Comparison of ENCODE assay signal across 23 cellular contexts in the genomic region with DNA sequence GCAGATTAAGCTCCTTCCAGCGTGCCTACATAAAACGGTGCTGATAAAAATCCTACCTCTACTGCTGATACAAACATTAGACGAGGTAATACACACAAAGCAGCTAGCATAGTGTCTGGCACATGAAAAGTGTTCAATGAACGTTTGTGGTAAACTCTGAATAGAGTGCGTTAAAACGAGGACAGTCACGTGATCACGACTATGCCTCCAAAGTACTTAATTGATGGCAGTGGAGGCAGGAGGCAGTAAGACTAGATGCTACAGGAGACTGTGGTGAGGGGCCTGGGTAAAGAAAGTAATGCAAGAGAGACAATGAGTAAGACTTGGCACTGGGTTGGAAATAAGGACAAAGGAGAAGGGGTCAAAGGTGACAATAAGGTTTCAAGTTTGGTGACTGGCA. TPM values are rescaled to one million over a fixed set of nuclear protein-coding genes. Genes with fewer than 3 reads are reported as not detected.
DNase-seq lines count a peak whose midpoint lies in the region; ATAC-seq, FAIRE-seq and TF ChIP-seq lines count a peak whose summit lies in the region.
"Had no signal": no experiment of that assay in that cellular context is flagged by ENCODE, and none has a peak within 500 bp of the region (broad histone marks: within the 10 kb centered on the region; RNA-seq: fewer than 3 reads in every experiment).

No MANE protein-coding gene starts in this region.

- H2AFZ ChIP-seq in HepG2 (ENCODE audit: low read length) (no peak overlapping the region), K562 (ENCODE audit: low read depth, low read length) (no peak overlapping the region)

- no peak overlapping the region for H3K27ac Mint-ChIP-seq in nephron progenitor cell
- H3K27ac Mint-ChIP-seq: CD4-positive, alpha-beta T cell; CD8-positive, alpha-beta T cell had no signal

- H3K9me3 ChIP-seq in HepG2 (ENCODE audit: low read length) (no peaks in the 10 kb centered on the region), right lobe of liver (no peaks in the 10 kb centered on the region), K562 (replicated peaks; ENCODE audit: control insufficient read depth, insufficient read depth, low read depth, low read length) (no peaks in the 10 kb centered on the region)
- H3K9me3 ChIP-seq: BE2C had no signal

- TF ChIP-seq RAD21 in HepG2 (CRISPR knock-in tag; IDR thresholded peaks at IDR 0.05) (no peak), K562 (CRISPR knock-in tag; conservative IDR thresholded peaks at IDR 0.05 in 1 of 2, IDR thresholded peaks at IDR 0.05 in 1 of 2) (no peak)

- in situ Hi-C loops in HepG2 (cut with HindIII; ENCODE audit: extremely low pct_ligation_motif_present, low pct_unique_long_range_greater_than_20kb) (no loop called here), K562 (cut with MboI) (no loop called here)

- WGBS in HepG2 (ENCODE audit: low lambda C conversion rate): 18% methylated on average over 8 of the region's 8 CpGs
- WGBS in right lobe of liver (ENCODE audit: insufficient coverage, low coverage, low lambda C conversion rate, missing lambda C conversion rate): 62% methylated on average over 8 of the region's 8 CpGs
- WGBS in K562 (ENCODE audit: insufficient coverage, low coverage, missing lambda C conversion rate): 0% methylated on average over 8 of the region's 8 CpGs

- H4K20me1 ChIP-seq in HepG2 (ENCODE audit: insufficient read depth, low read length): no peaks in the 10 kb centered on the region
- H4K20me1 ChIP-seq in K562 (replicated peaks; ENCODE audit: control insufficient read depth, insufficient read depth, low read length): no peaks in the 10 kb centered on the region
- H4K20me1 ChIP-seq: BLaER1 treated with 17β-estradiol and CSF1 and Interleukin-3, amounts not matched to agents 10 nM and 100 nM had no signal

- ATAC-seq in HepG2: no peak
- ATAC-seq in right lobe of liver: no peak
- ATAC-seq in K562: no peak
- ATAC-seq: CD8-positive, alpha-beta T cell had no signal

- H3K4me1 ChIP-seq in HepG2 (ENCODE audit: insufficient read depth, low read length) (no peaks in the 10 kb centered on the region), right lobe of liver (no peaks in the 10 kb centered on the region), K562 (replicated peaks in 1 of 2; ENCODE audit: control insufficient read depth in 2 of 2, insufficient read depth in 2 of 2, low read length in 2 of 2) (no peaks in the 10 kb centered on the region)
- H3K4me1 ChIP-seq: BE2C, Caco-2 had no signal

- TF ChIP-seq CTCF in HepG2 (CRISPR knock-in tag; IDR thresholded peaks at IDR 0.05): no peak
- TF ChIP-seq CTCF in right lobe of liver (IDR thresholded peaks at IDR 0.05): no peak
- no peak for TF ChIP-seq CTCF in K562 (IDR thresholded peaks at IDR 0.05 in 2 of 3, conservative IDR thresholded peaks at IDR 0.05 in 1 of 3; ENCODE audit: insufficient read depth in 2 of 3, low read depth in 1 of 3, low read length in 3 of 3)
- no peak for TF ChIP-seq CTCF in nephron progenitor cell (IDR thresholded peaks at IDR 0.05)

- no peaks in the 10 kb centered on the region for H3K9me1 ChIP-seq in K562 (ENCODE audit: control insufficient read depth, insufficient read depth, low read length)

- FAIRE-seq in HepG2 (lab: Jason Lieb, UNC) (no peak), HTR-8/SVneo (lab: Jason Lieb, UNC) (peak; percentile 74), K562 (lab: Jason Lieb, UNC) (no peak)
- FAIRE-seq: D721Med, G401.6, GM12892, GM18507 had no signal

- no peak overlapping the region for H3K9ac ChIP-seq in HepG2 (ENCODE audit: insufficient read depth, low read depth, low read length)
- H3K9ac ChIP-seq in K562 (ENCODE audit: insufficient read depth in 1 of 2, low read depth in 2 of 2, low read length in 2 of 2): no peak overlapping the region
- H3K9ac ChIP-seq: BLaER1 treated with 17β-estradiol and CSF1 and Interleukin-3, amounts not matched to agents 10 nM and 100 nM had no signal

- H3K27ac ChIP-seq in HepG2 (ENCODE audit: extremely low read length, insufficient read depth, low read length) (no peak overlapping the region), right lobe of liver (no peak overlapping the region), K562 (ENCODE audit: extremely low read depth, low read depth, low read length) (no peak overlapping the region)
- H3K27ac ChIP-seq: 22Rv1; BLaER1 treated with 17β-estradiol and CSF1 and Interleukin-3, amounts not matched to agents 10 nM and 100 nM; C4-2B had no signal

- no peaks in the 10 kb centered on the region for H3K27me3 ChIP-seq in HepG2 (ENCODE audit: control insufficient read depth in 1 of 2, insufficient read depth in 2 of 2, low read length in 2 of 2)
- no peaks in the 10 kb centered on the region for H3K27me3 ChIP-seq in right lobe of liver
- H3K27me3 ChIP-seq in K562 (ENCODE audit: control insufficient read depth in 2 of 2, insufficient read depth in 2 of 2, low read length in 2 of 2): no peaks in the 10 kb centered on the region
- H3K27me3 ChIP-seq: BE2C; BLaER1 treated with 17β-estradiol and CSF1 and Interleukin-3, amounts not matched to agents 10 nM and 100 nM had no signal

- POLR2A ChIA-PET in HepG2 (lab: Yijun Ruan, JAX): no interaction called here
- POLR2A ChIA-PET in K562 (lab: Yijun Ruan, JAX): interaction anchor here (0.5 to 1.0 kb wide), 2 partner anchors 10 to 248 kb away, joined by 3 read pairs; no protein-coding TSS in a partner anchor

- H3K4me3 Mint-ChIP-seq in nephron progenitor cell: no peak overlapping the region
- H3K4me3 Mint-ChIP-seq: CD4-positive, alpha-beta T cell; CD8-positive, alpha-beta T cell had no signal

- no peaks in the 10 kb centered on the region for H3K36me3 ChIP-seq in HepG2 (replicated peaks in 1 of 2; ENCODE audit: control insufficient read depth in 1 of 2, insufficient read depth in 2 of 2, low read length in 2 of 2)
- no peaks in the 10 kb centered on the region for H3K36me3 ChIP-seq in right lobe of liver
- H3K36me3 ChIP-seq in K562 (ENCODE audit: control insufficient read depth, insufficient read depth, low read length): no peaks in the 10 kb centered on the region
- H3K36me3 ChIP-seq: BE2C; BLaER1 treated with 17β-estradiol and CSF1 and Interleukin-3, amounts not matched to agents 10 nM and 100 nM had no signal

- intact Hi-C loops in HepG2 (cut with micrococcal nuclease; ENCODE audit: unreplicated experiment): no loop called here
- intact Hi-C loops in right lobe of liver (cut with DNase I): no loop called here
- intact Hi-C loops in K562 (cut with micrococcal nuclease): no loop called here

- H3K4me3 ChIP-seq in HepG2 (replicated peaks in 1 of 3; ENCODE audit: insufficient read depth in 1 of 3, low read depth in 2 of 3, low read length in 3 of 3) (no peak overlapping the region), right lobe of liver (no peak overlapping the region), K562 (no peak overlapping the region)
- H3K4me3 ChIP-seq: BLaER1 treated with 17β-estradiol and CSF1 and Interleukin-3, amounts not matched to agents 10 nM and 100 nM had no signal

- H3K4me1 Mint-ChIP-seq in nephron progenitor cell: peaks cover 27% of the 10 kb centered on the region

- no TSS peak for BruUV-seq in HepG2 (replicated peaks; lab: Mats Ljungman, UMichigan)
- BruUV-seq in K562 (replicated peaks; lab: Mats Ljungman, UMichigan): no TSS peak

- no peak for TF ChIP-seq EP300 in HepG2 (IDR thresholded peaks at IDR 0.05; ENCODE audit: low read depth in 2 of 2, low read length in 2 of 2)
- no peak for TF ChIP-seq EP300 in HepG2 (CRISPR knock-in tag; IDR thresholded peaks at IDR 0.05; ENCODE audit: borderline replicate concordance)
- TF ChIP-seq EP300 in K562 (IDR thresholded peaks at IDR 0.05; ENCODE audit: low read length): no peak

- TF ChIP-seq POLR2A in HepG2 (IDR thresholded peaks at IDR 0.05; ENCODE audit: insufficient read depth in 1 of 2, low read depth in 2 of 2, low read length in 2 of 2): no peak
- TF ChIP-seq POLR2A in right lobe of liver (IDR thresholded peaks at IDR 0.05): no peak
- TF ChIP-seq POLR2A in K562 (conservative IDR thresholded peaks at IDR 0.05): no peak

- no peaks in the 10 kb centered on the region for H3K36me3 Mint-ChIP-seq in nephron progenitor cell (ENCODE audit: low read depth)
- H3K36me3 Mint-ChIP-seq: CD8-positive, alpha-beta T cell had no signal

- CTCF ChIA-PET in HepG2 (lab: Yijun Ruan, JAX; ENCODE audit: low intra/inter-chr PET ratio, low total read pairs): no interaction called here
- CTCF ChIA-PET in K562 (lab: Yijun Ruan, JAX; ENCODE audit: low intra/inter-chr PET ratio): no interaction called here

- peaks cover 6% of the 10 kb centered on the region for H3K27me3 Mint-ChIP-seq in nephron progenitor cell (ENCODE audit: low read depth, poor library complexity)
- H3K27me3 Mint-ChIP-seq: CD4-positive, alpha-beta T cell had no signal

- H3K4me2 ChIP-seq in HepG2 (ENCODE audit: low read depth, low read length) (no peak overlapping the region), K562 (ENCODE audit: insufficient read depth, low read length) (no peak overlapping the region)

- H3K9me3 Mint-ChIP-seq in nephron progenitor cell: no peaks in the 10 kb centered on the region
- H3K9me3 Mint-ChIP-seq: CD4-positive, alpha-beta T cell; CD8-positive, alpha-beta T cell had no signal

- DNase-seq in HepG2 (ENCODE audit: low spot score) (no peak), right lobe of liver (no peak), HTR-8/SVneo (ENCODE audit: insufficient read length, low spot score) (no peak), K562 (ENCODE audit: extremely low read depth in 1 of 4, low spot score in 3 of 4) (no peak), nephron progenitor cell (no peak), NCI-H510A (lab: John Stamatoyannopoulos, UW) (no peak)
- DNase-seq: ACHN; BE2C; Caco-2; Calu3; CD4-positive, alpha-beta T cell; CD8-positive, alpha-beta T cell; DMS79 treated with DMSO at 0.1 percent for 48 hours; GF-D8 had no signal

- H3K79me2 ChIP-seq in HepG2 (ENCODE audit: insufficient read depth, low read length) (no peaks in the 10 kb centered on the region), K562 (ENCODE audit: control insufficient read depth, insufficient read depth, low read length) (no peaks in the 10 kb centered on the region)

RNA-seq across cellular contexts. Expression of a gene that starts 32.1 kb away (rescaled TPM):
- total RNA-seq in HepG2 (2016; rRNA removed; fragmentation: Illumina TruSeq; extraction: Trizol) (not detected in 2 replicates), right lobe of liver (not detected), K562 (2014; rRNA removed) (not detected in 2 replicates), K562 (2014; rRNA removed; fragmentation: Illumina TruSeq; extraction: Trizol) (not detected in 2 replicates), K562 (2015; rRNA removed; fragmentation: Illumina TruSeq; extraction: Trizol) (not detected in 2 replicates), K562 (2021) (not detected in 2 replicates)
- not detected in 2 replicates for total RNA-seq in HepG2 (2016; cell fraction: cytosol; rRNA removed; fragmentation: Illumina TruSeq; extraction: Trizol; ENCODE audit: low read depth)
- not detected in 2 replicates for total RNA-seq in HepG2 (2016; cell fraction: insoluble cytoplasmic fraction; rRNA removed; fragmentation: Illumina TruSeq; extraction: Trizol)
- total RNA-seq in HepG2 (2016; cell fraction: membrane; rRNA removed; fragmentation: Illumina TruSeq; extraction: Trizol): not detected in 2 replicates
- total RNA-seq in HepG2 (2016; cell fraction: nucleus; rRNA removed; fragmentation: Illumina TruSeq; extraction: Trizol): not detected in 2 replicates
- polyA plus RNA-seq in HepG2 (2011; rRNA removed) (not detected in 2 replicates), K562 (2011; rRNA removed) (not detected in 2 replicates), K562 (2014; fragmentation: Illumina TruSeq; extraction: Trizol) (not detected in 2 replicates), K562 (2014; fragmentation: Nextera tagmentation; extraction: Ambion mirVana) (not detected), K562 (2014; rRNA removed) (not detected in 2 replicates)
- not detected in 2 replicates for polyA plus RNA-seq in HepG2 (2011; cell fraction: cytosol; rRNA removed)
- polyA plus RNA-seq in HepG2 (2011; cell fraction: nucleus; rRNA removed): not detected in 2 replicates
- not detected in 2 replicates for polyA plus RNA-seq in HepG2 (2012)
- not detected in 2 replicates for polyA plus RNA-seq in HepG2 (2016; cell fraction: cytosol; fragmentation: Illumina TruSeq; extraction: Trizol; ENCODE audit: low read depth)
- not detected in 2 replicates for polyA plus RNA-seq in HepG2 (2016; cell fraction: insoluble cytoplasmic fraction; fragmentation: Illumina TruSeq; extraction: Trizol; ENCODE audit: low read depth)
- not detected in 2 replicates for polyA plus RNA-seq in HepG2 (2016; cell fraction: membrane; fragmentation: Illumina TruSeq; extraction: Trizol; ENCODE audit: low read depth)
- not detected in 2 replicates for polyA plus RNA-seq in HepG2 (2016; cell fraction: nucleus; fragmentation: Illumina TruSeq; extraction: Trizol; ENCODE audit: insufficient read depth, low read depth)
- polyA minus RNA-seq in HepG2 (2011; rRNA and poly(A)+ RNA removed; ENCODE audit: low replicate concordance): not detected in 2 replicates
- polyA minus RNA-seq in HepG2 (2011; cell fraction: cytosol; rRNA and poly(A)+ RNA removed): not detected in 2 replicates
- polyA minus RNA-seq in HepG2 (2011; cell fraction: nucleus; rRNA and poly(A)+ RNA removed): not detected in 2 replicates
- total RNA-seq in K562 (2011; cell fraction: chromatin; rRNA removed; ENCODE audit: low replicate concordance): not detected in 2 replicates
- total RNA-seq in K562 (2011; cell fraction: nucleolus; rRNA removed): not detected in 2 replicates
- not detected in 2 replicates for total RNA-seq in K562 (2011; cell fraction: nucleoplasm; rRNA removed)
- not detected in 2 replicates for polyA plus RNA-seq in K562 (2011; cell fraction: cytosol; rRNA removed)
- not detected in 2 replicates for polyA plus RNA-seq in K562 (2011; cell fraction: nucleus; rRNA removed)
- polyA plus RNA-seq in K562 (2012): not detected in 2 replicates
- not detected in 2 replicates for polyA minus RNA-seq in K562 (2011; rRNA and poly(A)+ RNA removed)
- not detected in 2 replicates for polyA minus RNA-seq in K562 (2011; cell fraction: cytosol; rRNA and poly(A)+ RNA removed)
- polyA minus RNA-seq in K562 (2011; cell fraction: nucleus; rRNA and poly(A)+ RNA removed): not detected in 2 replicates
- total RNA-seq: A172; A673; Caco-2; Calu3; CD4-positive, alpha-beta T cell; CD8-positive, alpha-beta T cell had no signal
